ENCODE assay signal across 8 cellular contexts in genomic region chr4:100421356-100421978, GRCh38.
A peak's percentile ranks its signal among the peaks of the same experiment; 100 is the strongest.
DNase-seq lines count a peak whose midpoint lies in the region; ATAC-seq and TF ChIP-seq lines count a peak whose summit lies in the region.

No MANE protein-coding gene starts in this region.

- no peaks in the 10 kb centered on the region for H3K36me3 Mint-ChIP-seq in activated naive CD8-positive, alpha-beta T cell treated with anti-CD3 and anti-CD28 coated beads, Interleukin-2, amount 50 U/mL, for 24 hours (ENCODE audit: low read depth)

- no peaks in the 10 kb centered on the region for H3K36me3 ChIP-seq in stomach

- H3K27ac ChIP-seq in stomach: no peak overlapping the region

- no peak for ATAC-seq in activated naive CD8-positive, alpha-beta T cell treated with anti-CD3 and anti-CD28 coated beads, Interleukin-2, amount 50 U/mL, for 24 hours
- no peak for ATAC-seq in GM18498 (IDR thresholded peaks at IDR 0.05; ENCODE audit: unreplicated experiment)

- no peak overlapping the region for H3K27ac Mint-ChIP-seq in activated naive CD8-positive, alpha-beta T cell treated with anti-CD3 and anti-CD28 coated beads, Interleukin-2, amount 50 U/mL, for 24 hours

- H3K27me3 ChIP-seq in stomach: no peaks in the 10 kb centered on the region

- H3K4me3 ChIP-seq in AG04449 (ENCODE audit: low read depth, low read length): no peak overlapping the region
- H3K4me3 ChIP-seq in foreskin fibroblast (ENCODE audit: low read depth in 1 of 2, low read length in 2 of 2): peak overlapping the region in 1 of 2 donors; percentile 32
- no peak overlapping the region for H3K4me3 ChIP-seq in stomach

- CTCF ChIA-PET in AG04449 (lab: Yijun Ruan, JAX): interaction anchor here (0.6 kb wide), 1 partner anchor 9 kb away, joined by 3 read pairs; no protein-coding TSS in a partner anchor

- no peaks in the 10 kb centered on the region for H3K9me3 Mint-ChIP-seq in activated naive CD8-positive, alpha-beta T cell treated with anti-CD3 and anti-CD28 coated beads, Interleukin-2, amount 50 U/mL, for 24 hours

- no peaks in the 10 kb centered on the region for H3K9me3 ChIP-seq in stomach

- TF ChIP-seq POLR2A in stomach (IDR thresholded peaks at IDR 0.05): no peak

- no peaks in the 10 kb centered on the region for H3K27me3 Mint-ChIP-seq in activated naive CD8-positive, alpha-beta T cell treated with anti-CD3 and anti-CD28 coated beads, Interleukin-2, amount 50 U/mL, for 24 hours

- WGBS in stomach, 5 donors: 42 to 57% (median 47%) methylated on average over 3 of the region's 3 CpGs

- intact Hi-C loops in stomach (cut with DNase I; ENCODE audit: low total_unique reads): no loop called here

- peak; percentile 30 for TF ChIP-seq CTCF in AG04449 (IDR thresholded peaks at IDR 0.05; ENCODE audit: insufficient read depth, low read length, missing control alignments)
- TF ChIP-seq CTCF in foreskin fibroblast (IDR thresholded peaks at IDR 0.05; ENCODE audit: low read depth, low read length): peak; percentile 43
- peak in 4 of 7 experiments; percentile 21 to 41 (median 35) for TF ChIP-seq CTCF in stomach (IDR thresholded peaks at IDR 0.05)

- H3K4me1 Mint-ChIP-seq in activated naive CD8-positive, alpha-beta T cell treated with anti-CD3 and anti-CD28 coated beads, Interleukin-2, amount 50 U/mL, for 24 hours: no peaks in the 10 kb centered on the region

- POLR2A ChIA-PET in AG04449 (lab: Yijun Ruan, JAX): no interaction called here

- DNase-seq in AG04449 (ENCODE audit: low read depth, low spot score): no peak
- peak; percentile 50 for DNase-seq in H4 (ENCODE audit: low spot score)
- peak; percentile 13 to 16 for DNase-seq in SHP77 (lab: John Stamatoyannopoulos, UW)
- peak; percentile 16 to 66 for DNase-seq in foreskin fibroblast
- DNase-seq in stomach: no peak
- no peak for DNase-seq in UCSD-AML1 (lab: John Stamatoyannopoulos, UW; ENCODE audit: unreplicated experiment)
- no peak for DNase-seq in activated naive CD8-positive, alpha-beta T cell treated with anti-CD3 and anti-CD28 coated beads, Interleukin-2, amount 50 U/mL, for 24 hours

- H3K4me3 Mint-ChIP-seq in activated naive CD8-positive, alpha-beta T cell treated with anti-CD3 and anti-CD28 coated beads, Interleukin-2, amount 50 U/mL, for 24 hours: no peak overlapping the region

- H3K4me1 ChIP-seq in stomach: peaks cover 0 to 7% (median 0%) of the 10 kb centered on the region in 4 donors

- no peak for TF ChIP-seq EP300 in stomach (IDR thresholded peaks at IDR 0.05)

Comparison
In these comparisons a context has a peak if more than half of its experiments do, and no peak if none do; other contexts are left out.
1. DNase-seq: peak in H4 (single experiment), SHP77 (2 of 2) and foreskin fibroblast (2 of 2); none in AG04449 (single experiment), stomach (single experiment), UCSD-AML1 (single experiment) and activated naive CD8-positive, alpha-beta T cell treated with anti-CD3 and anti-CD28 coated beads, Interleukin-2, amount 50 U/mL, for 24 hours (single experiment).
2. Peak in every context shown above with its lines, with median percentiles within 50 percentile points of each other: CTCF ChIP-seq.